Comparison of ENCODE assay signal across 1 cellular context in genomic region chr10:30346615-30347014, GRCh38.
TF ChIP-seq lines count a peak whose summit lies in the region.

No MANE protein-coding gene starts in this region.

TF ChIP-seq in HepG2, 621 proteins besides CTCF, POLR2A, EP300 and RAD21:
- TF ChIP-seq ATF7-NPFF (CRISPR knock-in tag; IDR thresholded peaks at IDR 0.05; ENCODE audit: low read depth) (no peak), TERF1 (CRISPR knock-in tag; IDR thresholded peaks at IDR 0.05) (no peak), ZFP36L1 (CRISPR knock-in tag; IDR thresholded peaks at IDR 0.05) (no peak), ZNF597 (CRISPR knock-in tag; IDR thresholded peaks at IDR 0.05) (no peak), RBFOX2 (IDR thresholded peaks at IDR 0.05; ENCODE audit: low read depth, low read length) (0 out of 2 replicates have a peak, but pooled peaks have one; percentile 15)
